In the genomic region with DNA sequence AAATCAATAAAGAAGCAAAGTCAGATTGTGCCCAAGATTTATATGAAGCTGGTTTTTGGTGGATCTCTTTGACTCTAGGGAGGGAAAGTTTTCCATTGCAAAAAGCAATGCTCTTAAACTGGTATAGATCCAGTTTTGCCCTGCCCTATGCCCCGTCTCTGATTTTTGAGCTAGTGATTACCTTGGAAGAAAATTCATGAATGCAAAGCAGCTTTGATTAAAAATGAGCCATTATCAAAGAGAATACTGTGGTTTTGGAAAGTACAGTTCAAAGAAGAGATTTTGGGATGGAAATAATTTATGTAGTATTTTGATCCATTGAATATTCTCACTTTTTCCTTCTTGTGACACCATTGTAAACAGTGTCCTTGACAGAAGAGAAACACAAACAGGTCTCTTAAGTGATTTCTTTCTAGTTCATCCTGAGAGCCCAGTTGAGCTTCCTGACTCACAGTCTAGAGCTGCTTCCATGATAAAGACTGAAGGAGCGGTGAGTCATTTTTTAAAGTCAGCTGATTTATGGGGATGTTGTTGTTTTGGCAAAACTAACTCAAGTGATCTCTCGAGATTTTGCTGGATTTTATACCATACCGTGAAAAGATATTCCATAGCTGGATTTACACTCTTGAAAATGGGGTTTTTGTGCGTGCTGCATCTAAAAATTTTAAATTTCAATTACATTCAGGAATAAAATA, we compare ENCODE assay signal across 9 cellular contexts.
A peak's percentile ranks its signal among the peaks of the same experiment; 100 is the strongest.
DNase-seq lines count a peak whose midpoint lies in the region; ATAC-seq, FAIRE-seq and TF ChIP-seq lines count a peak whose summit lies in the region.
"Had no signal": no experiment of that assay in that cellular context is flagged by ENCODE, and none has a peak within 500 bp of the region (broad histone marks: within the 10 kb centered on the region; RNA-seq: fewer than 3 reads in every experiment).

No MANE protein-coding gene starts in this region.

- H3K9me3 ChIP-seq in heart left ventricle (no peaks in the 10 kb centered on the region), keratinocyte (ENCODE audit: control insufficient read depth, low read depth, low read length) (no peaks in the 10 kb centered on the region), uterus (no peaks in the 10 kb centered on the region)

- H3K27me3 Mint-ChIP-seq in activated naive CD8-positive, alpha-beta T cell treated with anti-CD3 and anti-CD28 coated beads, Interleukin-2, amount 50 U/mL, for 24 hours, result no peaks in the 10 kb centered on the region

- H3K4me3 Mint-ChIP-seq in activated naive CD8-positive, alpha-beta T cell treated with anti-CD3 and anti-CD28 coated beads, Interleukin-2, amount 50 U/mL, for 24 hours, result peak overlapping the region; percentile 37

- peak in 1 of 2 donors; percentile 42 for TF ChIP-seq POLR2A in heart left ventricle (IDR thresholded peaks at IDR 0.05)
- peak in 1 of 2 donors; percentile 50 for TF ChIP-seq POLR2A in uterus (IDR thresholded peaks at IDR 0.05)

- WGBS in heart left ventricle, 4 donors, result 40 to 48% (median 43%) methylated on average over 5 of the region's 5 CpGs

- H3K36me3 ChIP-seq in heart left ventricle (no peaks in the 10 kb centered on the region), keratinocyte (ENCODE audit: control insufficient read depth in 2 of 2, extremely low read depth in 1 of 2, insufficient read depth in 2 of 2, low read length in 2 of 2) (no peaks in the 10 kb centered on the region), uterus (no peaks in the 10 kb centered on the region)

- DNase-seq in heart left ventricle (no peak), left ventricle myocardium superior (no peak), keratinocyte (ENCODE audit: low read depth, low spot score) (no peak), uterus (peak in 1 of 2 donors; percentile 57), NCI-H1105 (lab: John Stamatoyannopoulos, UW) (no peak), SHP77 (lab: John Stamatoyannopoulos, UW) (no peak)
- DNase-seq in activated naive CD8-positive, alpha-beta T cell treated with anti-CD3 and anti-CD28 coated beads, Interleukin-2, amount 50 U/mL, for 24 hours, result no peak
- no peak for DNase-seq in activated naive CD4-positive, alpha-beta T cell (lab: John Stamatoyannopoulos, UW)
- DNase-seq: stimulated activated CD4-positive, alpha-beta T cell treated with anti-CD3 and anti-CD28 coated beads, Interleukin-2, amount 100 ng/mL, for 24 hours had no signal

- peak overlapping the region; percentile 15 for H3K9ac ChIP-seq in keratinocyte (ENCODE audit: control insufficient read depth, extremely low read depth, insufficient read depth, low read length)

- H3K27ac Mint-ChIP-seq in activated naive CD8-positive, alpha-beta T cell treated with anti-CD3 and anti-CD28 coated beads, Interleukin-2, amount 50 U/mL, for 24 hours, result peak overlapping the region; percentile 50

- peak overlapping the region; percentile 29 to 89 (median 70) for H3K27ac ChIP-seq in heart left ventricle
- peak overlapping the region; percentile 73 for H3K27ac ChIP-seq in keratinocyte (ENCODE audit: control insufficient read depth, insufficient read depth, low read length)
- peak overlapping the region; percentile 94 to 95 for H3K27ac ChIP-seq in uterus

- H3K27me3 ChIP-seq in heart left ventricle (no peaks in the 10 kb centered on the region), keratinocyte (ENCODE audit: control insufficient read depth, extremely low read depth, insufficient read depth, low read length) (no peaks in the 10 kb centered on the region), uterus (no peaks in the 10 kb centered on the region)

- H2AFZ ChIP-seq in keratinocyte (ENCODE audit: control insufficient read depth, low read length), result no peak overlapping the region

- no peaks in the 10 kb centered on the region for H3K9me3 Mint-ChIP-seq in activated naive CD8-positive, alpha-beta T cell treated with anti-CD3 and anti-CD28 coated beads, Interleukin-2, amount 50 U/mL, for 24 hours

- FAIRE-seq in keratinocyte (lab: Jason Lieb, UNC), result peak; percentile 44

- no peaks in the 10 kb centered on the region for H4K20me1 ChIP-seq in keratinocyte (ENCODE audit: control insufficient read depth, extremely low read depth, insufficient read depth, low read length)

- H3K4me1 ChIP-seq in heart left ventricle (peaks cover 7 to 85% (median 75%) of the 10 kb centered on the region in 12 donors), keratinocyte (ENCODE audit: control insufficient read depth, extremely low read depth, insufficient read depth, low read length) (peaks cover 56% of the 10 kb centered on the region), uterus (peaks cover 0 to 7% of the 10 kb centered on the region in 2 donors)

- ATAC-seq in heart left ventricle (peak in 2 of 4 donors; percentile 10 to 17), left ventricle myocardium superior (no peak)
- no peak for ATAC-seq in activated naive CD8-positive, alpha-beta T cell treated with anti-CD3 and anti-CD28 coated beads, Interleukin-2, amount 50 U/mL, for 24 hours

- H3K4me2 ChIP-seq in keratinocyte (ENCODE audit: control insufficient read depth, extremely low read depth, insufficient read depth, low read depth, low read length), result peak overlapping the region; percentile 58

- dilution Hi-C loops in keratinocyte (cut with MboI; ENCODE audit: extremely low pct_ligation_motif_present, low sequenced_read_pairs), result no loop called here

- intact Hi-C loops in heart left ventricle (cut with DNase I), result loop anchor here in 1 of 10 donors (2.0 kb wide), 1 partner anchor 17 kb away; no protein-coding TSS in a partner anchor
- intact Hi-C loops in left ventricle myocardium superior (cut with micrococcal nuclease), result no loop called here
- intact Hi-C loops in uterus (cut with DNase I; ENCODE audit: low total_unique reads), result no loop called here

- H3K36me3 Mint-ChIP-seq in activated naive CD8-positive, alpha-beta T cell treated with anti-CD3 and anti-CD28 coated beads, Interleukin-2, amount 50 U/mL, for 24 hours (ENCODE audit: low read depth), result peaks cover 1% of the 10 kb centered on the region

- peaks cover 79% of the 10 kb centered on the region for H3K79me2 ChIP-seq in keratinocyte (ENCODE audit: control insufficient read depth, insufficient read depth, low read length)

- no peaks in the 10 kb centered on the region for H3K9me1 ChIP-seq in keratinocyte (ENCODE audit: control insufficient read depth, extremely low read depth, insufficient read depth, low read length)

- TF ChIP-seq CTCF in heart left ventricle (IDR thresholded peaks at IDR 0.05) (no peak), keratinocyte (optimal IDR thresholded peaks at IDR 0.05 in 1 of 3, IDR thresholded peaks at IDR 0.05 in 1 of 3, conservative IDR thresholded peaks at IDR 0.05 in 1 of 3; ENCODE audit: extremely low read depth in 1 of 3, insufficient read depth in 2 of 3, low read length in 3 of 3) (no peak), uterus (IDR thresholded peaks at IDR 0.05) (no peak)

- H3K4me3 ChIP-seq in heart left ventricle (peak overlapping the region in 1 of 12 donors; percentile 1), keratinocyte (ENCODE audit: control insufficient read depth in 2 of 3, extremely low read depth in 1 of 3, insufficient read depth in 2 of 3, low read depth in 1 of 3, low read length in 3 of 3) (no peak overlapping the region), uterus (peak overlapping the region in 1 of 2 donors; percentile 17)

- peaks cover 84% of the 10 kb centered on the region for H3K4me1 Mint-ChIP-seq in activated naive CD8-positive, alpha-beta T cell treated with anti-CD3 and anti-CD28 coated beads, Interleukin-2, amount 50 U/mL, for 24 hours
